In genomic region chr3:66353039-66353438, GRCh38 we compare ENCODE assay signal across 19 cellular contexts.
"Had no signal": no experiment of that assay in that cellular context is flagged by ENCODE, and none has a peak within 500 bp of the region (broad histone marks: within the 10 kb centered on the region; RNA-seq: fewer than 3 reads in every experiment).

No MANE protein-coding gene starts in this region.

- H3K9me3 ChIP-seq: colonic mucosa, heart right ventricle, pancreas, testis, tibial nerve had no signal

- H3K4me3 ChIP-seq: colonic mucosa, heart right ventricle, lung, pancreas, testis, tibial nerve had no signal

- H3K27me3 ChIP-seq: colonic mucosa, heart right ventricle, pancreas, testis, tibial nerve had no signal

- ATAC-seq: naive thymus-derived CD4-positive, alpha-beta T cell; stimulated activated effector memory CD8-positive, alpha-beta T cell treated with anti-CD3 and anti-CD28 coated beads, Interleukin-12 subunit alpha, Interleukin-12 subunit beta, amount 100 ng/mL, for 72 hours; stimulated activated naive CD8-positive, alpha-beta T cell treated with anti-CD3 and anti-CD28 coated beads, Interleukin-15, Interleukin-2, amounts not matched to agents 100 U/mL and 50 U/mL, for 24 hours had no signal

- H3K27ac ChIP-seq: colonic mucosa, pancreas, testis, tibial nerve had no signal

- FAIRE-seq: kidney, pancreas had no signal

- H3K4me1 ChIP-seq: colonic mucosa, testis had no signal

- H3K36me3 ChIP-seq: colonic mucosa, heart right ventricle, pancreas, tibial nerve had no signal

- DNase-seq: caudate nucleus; colonic mucosa; endodermal cell; foreskin melanocyte; heart right ventricle; kidney; left cardiac atrium; left ventricle myocardium superior; naive thymus-derived CD4-positive, alpha-beta T cell; nucleus accumbens; pancreas; right cardiac atrium; stimulated activated CD4-positive, alpha-beta T cell treated with anti-CD3 and anti-CD28 coated beads, Interleukin-4, amount 100 ng/mL, for 1 hour; stimulated activated CD8-positive, alpha-beta memory T cell treated with anti-CD3 and anti-CD28 coated beads, Interleukin-4, amount 100 ng/mL, for 48 hours; stimulated activated naive CD8-positive, alpha-beta T cell treated with anti-CD3 and anti-CD28 coated beads, Interleukin-15, Interleukin-2, amounts not matched to agents 100 U/mL and 50 U/mL, for 24 hours; testis had no signal
